1 cellular context compared by ENCODE assay signal in the genomic region with DNA sequence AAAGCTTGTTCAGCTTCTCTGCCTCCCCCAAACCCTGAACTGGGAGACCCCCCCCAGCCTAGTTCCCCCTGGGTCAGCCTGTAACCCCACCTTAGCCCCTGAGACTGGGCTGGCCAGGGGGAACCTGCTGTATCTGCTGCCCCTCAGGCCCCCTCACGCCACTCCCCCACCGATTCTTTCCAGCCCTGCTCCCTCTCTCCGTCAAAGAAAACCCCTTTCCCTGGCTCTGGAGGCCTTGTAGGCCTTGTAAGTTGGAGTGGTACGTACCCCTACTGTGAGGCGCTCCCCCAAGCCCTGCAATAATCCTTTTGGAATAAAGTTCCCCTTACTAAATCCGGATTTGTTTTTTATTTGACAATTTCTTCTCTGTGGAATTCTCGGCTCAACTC.
TF ChIP-seq lines count a peak whose summit lies in the region.

No MANE protein-coding gene starts in this region.

TF ChIP-seq in A549, 52 proteins besides CTCF, POLR2A, EP300 and RAD21:
- TF ChIP-seq ZNF302 (CRISPR knock-in tag; IDR thresholded peaks at IDR 0.05) (no peak), TFCP2L1 (CRISPR knock-in tag; IDR thresholded peaks at IDR 0.05) (peak; percentile 80; the same call in 1 of the 2 replicates), FOSB (CRISPR knock-in tag; IDR thresholded peaks at IDR 0.05) (0 out of 2 replicates have a peak, but pooled peaks have one; percentile 1)
